1 cellular context compared by ENCODE assay signal in the genomic region with DNA sequence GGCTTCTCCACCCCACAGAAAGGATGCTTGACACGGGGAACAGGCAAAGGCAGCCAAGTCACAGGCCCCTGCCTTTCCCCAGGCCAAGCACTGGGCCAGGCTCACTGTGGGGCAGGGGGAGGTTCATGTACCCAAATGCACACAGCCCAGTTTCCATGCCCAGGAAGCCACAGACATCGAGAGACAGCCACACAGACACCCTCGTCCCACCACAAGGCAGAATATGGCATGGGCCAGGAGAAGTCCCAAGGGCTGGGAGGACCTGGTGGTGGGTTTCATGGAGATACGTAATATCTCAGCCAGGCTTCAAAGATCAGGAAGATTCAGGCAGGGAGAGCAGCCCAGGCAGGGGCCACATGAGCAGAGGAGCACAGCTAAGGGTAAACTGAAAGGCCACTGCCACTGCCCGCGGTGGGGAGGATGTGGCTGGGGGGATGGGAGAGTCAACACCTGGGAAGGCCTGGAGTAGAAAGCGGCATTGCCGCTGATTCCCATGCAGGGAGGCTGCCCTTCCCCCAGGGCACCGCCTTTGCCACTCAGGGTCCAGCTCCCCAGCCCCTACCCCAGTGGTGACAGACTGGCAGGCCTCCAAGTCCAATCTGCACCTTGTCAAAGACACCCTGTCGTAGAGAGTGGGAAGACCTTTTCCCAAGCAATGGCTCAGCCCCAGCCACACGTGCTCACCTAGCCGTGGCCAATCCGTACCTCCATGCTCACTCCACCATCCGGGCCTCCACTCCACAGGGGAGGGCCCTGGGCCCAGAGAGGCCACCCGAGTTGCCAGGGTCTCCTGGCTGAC.
TF ChIP-seq lines count a peak whose summit lies in the region.

No MANE protein-coding gene starts in this region.

TF ChIP-seq in HepG2, 621 proteins besides CTCF, POLR2A, EP300 and RAD21 (continues in another document):
- TF ChIP-seq ZNF549 (CRISPR knock-in tag; IDR thresholded peaks at IDR 0.05) (no peak), HNF4A (CRISPR knock-in tag; IDR thresholded peaks at IDR 0.05) (peak; percentile 43; the same call in 1 of the 2 replicates), RAD51 (IDR thresholded peaks at IDR 0.05; ENCODE audit: borderline replicate concordance) (no peak), ZFP82 (CRISPR knock-in tag; IDR thresholded peaks at IDR 0.05; ENCODE audit: borderline replicate concordance) (no peak), ZFP1 (CRISPR knock-in tag; IDR thresholded peaks at IDR 0.05) (no peak), BHLHE40 (IDR thresholded peaks at IDR 0.05; ENCODE audit: low read length) (no peak), CBX5 (CRISPR knock-in tag; IDR thresholded peaks at IDR 0.05; ENCODE audit: borderline replicate concordance) (0 out of 2 replicates have a peak, but pooled peaks have one; percentile 65), ZNF225 (CRISPR knock-in tag; IDR thresholded peaks at IDR 0.05) (0 out of 2 replicates have a peak, but pooled peaks have one; percentile 15), HNF4G (IDR thresholded peaks at IDR 0.05; ENCODE audit: borderline replicate concordance, low read depth, low read length) (no peak), HNF4G (CRISPR knock-in tag; IDR thresholded peaks at IDR 0.05; ENCODE audit: borderline replicate concordance, low read depth) (0 out of 2 replicates have a peak, but pooled peaks have one; percentile 10), ZNF768 (CRISPR knock-in tag; IDR thresholded peaks at IDR 0.05) (peak; percentile 11; the same call in 1 of the 2 replicates), ZFP36 (IDR thresholded peaks at IDR 0.05; ENCODE audit: borderline replicate concordance, low read depth, low read length, partially characterized antibody) (no peak), ZMYM2 (CRISPR knock-in tag; IDR thresholded peaks at IDR 0.05) (0 out of 2 replicates have a peak, but pooled peaks have one; percentile 64), ZIK1 (CRISPR knock-in tag; IDR thresholded peaks at IDR 0.05; ENCODE audit: borderline replicate concordance, low read depth) (peak; percentile 62; the same call in 1 of the 2 replicates), SNRNP70 (IDR thresholded peaks at IDR 0.05; ENCODE audit: low read depth, low read length) (no peak), ZNF572 (CRISPR knock-in tag; IDR thresholded peaks at IDR 0.05) (peak; percentile 88), TARDBP (CRISPR knock-in tag; IDR thresholded peaks at IDR 0.05) (peak; percentile 63; the same call in 1 of the 2 replicates), KLF11 (CRISPR knock-in tag; IDR thresholded peaks at IDR 0.05) (no peak), GATAD2A (CRISPR knock-in tag; IDR thresholded peaks at IDR 0.05) (0 out of 2 replicates have a peak, but pooled peaks have one; percentile 53), YY1 (IDR thresholded peaks at IDR 0.05; ENCODE audit: insufficient read depth, insufficient replicate concordance, low read depth, low read length) (peak; percentile 27), PTBP1 (IDR thresholded peaks at IDR 0.05; ENCODE audit: low read depth, low read length, poor library complexity, severe bottlenecking) (no peak), ESRRA (CRISPR knock-in tag; IDR thresholded peaks at IDR 0.05; ENCODE audit: low read depth) (peak; percentile 64; the same call in 1 of the 2 replicates), NFE2L2 (IDR thresholded peaks at IDR 0.05; ENCODE audit: low read length) (no peak), ZNF431 (CRISPR knock-in tag; IDR thresholded peaks at IDR 0.05; ENCODE audit: borderline replicate concordance, low read depth) (peak; percentile 83; the same call in 1 of the 2 replicates), ZFAT (CRISPR knock-in tag; conservative IDR thresholded peaks at IDR 0.05) (no peak), KMT2A (CRISPR knock-in tag; IDR thresholded peaks at IDR 0.05) (no peak), PHF5A (CRISPR knock-in tag; IDR thresholded peaks at IDR 0.05; ENCODE audit: low read depth, unreplicated experiment) (no peak), SATB2 (CRISPR knock-in tag; IDR thresholded peaks at IDR 0.05) (no peak), ZNF883 (CRISPR knock-in tag; IDR thresholded peaks at IDR 0.05; ENCODE audit: not compliant biosample characterization) (peak; percentile 43), ZSCAN22 (CRISPR knock-in tag; IDR thresholded peaks at IDR 0.05) (no peak), AKAP8 (CRISPR knock-in tag; IDR thresholded peaks at IDR 0.05) (peak; percentile 77), ZNF737 (CRISPR knock-in tag; IDR thresholded peaks at IDR 0.05; ENCODE audit: borderline replicate concordance) (no peak), SIN3A (IDR thresholded peaks at IDR 0.05; ENCODE audit: borderline replicate concordance, low read depth, low read length) (peak; percentile 46; the same call in 1 of the 2 replicates), XRCC5 (optimal IDR thresholded peaks at IDR 0.05; ENCODE audit: low read length) (peak; percentile 15), HDAC6 (IDR thresholded peaks at IDR 0.05; ENCODE audit: low read depth, low read length) (no peak), ZNF33A (CRISPR knock-in tag; IDR thresholded peaks at IDR 0.05; ENCODE audit: borderline replicate concordance) (no peak), ZNF260 (CRISPR knock-in tag; IDR thresholded peaks at IDR 0.05; ENCODE audit: borderline replicate concordance, low read depth) (no peak), SOX5 (CRISPR knock-in tag; IDR thresholded peaks at IDR 0.05; ENCODE audit: borderline replicate concordance) (peak; percentile 34; the same call in 1 of the 2 replicates), FOSL2 (CRISPR knock-in tag; IDR thresholded peaks at IDR 0.05) (peak; percentile 31; the same call in 1 of the 2 replicates), TEAD3 (CRISPR knock-in tag; optimal IDR thresholded peaks at IDR 0.05; ENCODE audit: borderline replicate concordance) (peak; percentile 50), ERF (CRISPR knock-in tag; IDR thresholded peaks at IDR 0.05) (peak; percentile 76; the same call in 1 of the 2 replicates), ZNF496 (CRISPR knock-in tag; IDR thresholded peaks at IDR 0.05; ENCODE audit: insufficient replicate concordance) (no peak), MLLT10 (CRISPR knock-in tag; IDR thresholded peaks at IDR 0.05) (no peak), ZNF354B (CRISPR knock-in tag; IDR thresholded peaks at IDR 0.05) (no peak), ZBTB3 (CRISPR knock-in tag; IDR thresholded peaks at IDR 0.05; ENCODE audit: borderline replicate concordance, low read depth) (no peak), HMGA1 (CRISPR knock-in tag; conservative IDR thresholded peaks at IDR 0.05) (no peak), ZNF232 (CRISPR knock-in tag; IDR thresholded peaks at IDR 0.05; ENCODE audit: borderline replicate concordance) (peak; percentile 14; the same call in 1 of the 2 replicates), ZNF619 (CRISPR knock-in tag; IDR thresholded peaks at IDR 0.05) (0 out of 2 replicates have a peak, but pooled peaks have one; percentile 35), THAP11 (CRISPR knock-in tag; IDR thresholded peaks at IDR 0.05) (peak; percentile 50; the same call in 1 of the 2 replicates), HNRNPL (IDR thresholded peaks at IDR 0.05; ENCODE audit: low read depth, low read length) (peak; percentile 95), NFIB (CRISPR knock-in tag; IDR thresholded peaks at IDR 0.05; ENCODE audit: borderline replicate concordance) (no peak), FOXM1 (CRISPR knock-in tag; IDR thresholded peaks at IDR 0.05) (no peak), SP4 (CRISPR knock-in tag; IDR thresholded peaks at IDR 0.05) (no peak)
- TF ChIP-seq, protein P1, sequence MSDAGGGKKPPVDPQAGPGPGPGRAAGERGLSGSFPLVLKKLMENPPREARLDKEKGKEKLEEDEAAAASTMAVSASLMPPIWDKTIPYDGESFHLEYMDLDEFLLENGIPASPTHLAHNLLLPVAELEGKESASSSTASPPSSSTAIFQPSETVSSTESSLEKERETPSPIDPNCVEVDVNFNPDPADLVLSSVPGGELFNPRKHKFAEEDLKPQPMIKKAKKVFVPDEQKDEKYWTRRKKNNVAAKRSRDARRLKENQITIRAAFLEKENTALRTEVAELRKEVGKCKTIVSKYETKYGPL (CRISPR knock-in tag; IDR thresholded peaks at IDR 0.05): no peak
- TF ChIP-seq, protein P2, sequence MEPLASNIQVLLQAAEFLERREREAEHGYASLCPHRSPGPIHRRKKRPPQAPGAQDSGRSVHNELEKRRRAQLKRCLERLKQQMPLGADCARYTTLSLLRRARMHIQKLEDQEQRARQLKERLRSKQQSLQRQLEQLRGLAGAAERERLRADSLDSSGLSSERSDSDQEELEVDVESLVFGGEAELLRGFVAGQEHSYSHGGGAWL (CRISPR knock-in tag; IDR thresholded peaks at IDR 0.05): no peak
- TF ChIP-seq, protein P3, sequence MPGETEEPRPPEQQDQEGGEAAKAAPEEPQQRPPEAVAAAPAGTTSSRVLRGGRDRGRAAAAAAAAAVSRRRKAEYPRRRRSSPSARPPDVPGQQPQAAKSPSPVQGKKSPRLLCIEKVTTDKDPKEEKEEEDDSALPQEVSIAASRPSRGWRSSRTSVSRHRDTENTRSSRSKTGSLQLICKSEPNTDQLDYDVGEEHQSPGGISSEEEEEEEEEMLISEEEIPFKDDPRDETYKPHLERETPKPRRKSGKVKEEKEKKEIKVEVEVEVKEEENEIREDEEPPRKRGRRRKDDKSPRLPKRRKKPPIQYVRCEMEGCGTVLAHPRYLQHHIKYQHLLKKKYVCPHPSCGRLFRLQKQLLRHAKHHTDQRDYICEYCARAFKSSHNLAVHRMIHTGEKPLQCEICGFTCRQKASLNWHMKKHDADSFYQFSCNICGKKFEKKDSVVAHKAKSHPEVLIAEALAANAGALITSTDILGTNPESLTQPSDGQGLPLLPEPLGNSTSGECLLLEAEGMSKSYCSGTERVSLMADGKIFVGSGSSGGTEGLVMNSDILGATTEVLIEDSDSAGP (CRISPR knock-in tag; IDR thresholded peaks at IDR 0.05; ENCODE audit: borderline replicate concordance): peak; percentile 65; the same call in 1 of the 2 replicates
- TF ChIP-seq, protein P4, sequence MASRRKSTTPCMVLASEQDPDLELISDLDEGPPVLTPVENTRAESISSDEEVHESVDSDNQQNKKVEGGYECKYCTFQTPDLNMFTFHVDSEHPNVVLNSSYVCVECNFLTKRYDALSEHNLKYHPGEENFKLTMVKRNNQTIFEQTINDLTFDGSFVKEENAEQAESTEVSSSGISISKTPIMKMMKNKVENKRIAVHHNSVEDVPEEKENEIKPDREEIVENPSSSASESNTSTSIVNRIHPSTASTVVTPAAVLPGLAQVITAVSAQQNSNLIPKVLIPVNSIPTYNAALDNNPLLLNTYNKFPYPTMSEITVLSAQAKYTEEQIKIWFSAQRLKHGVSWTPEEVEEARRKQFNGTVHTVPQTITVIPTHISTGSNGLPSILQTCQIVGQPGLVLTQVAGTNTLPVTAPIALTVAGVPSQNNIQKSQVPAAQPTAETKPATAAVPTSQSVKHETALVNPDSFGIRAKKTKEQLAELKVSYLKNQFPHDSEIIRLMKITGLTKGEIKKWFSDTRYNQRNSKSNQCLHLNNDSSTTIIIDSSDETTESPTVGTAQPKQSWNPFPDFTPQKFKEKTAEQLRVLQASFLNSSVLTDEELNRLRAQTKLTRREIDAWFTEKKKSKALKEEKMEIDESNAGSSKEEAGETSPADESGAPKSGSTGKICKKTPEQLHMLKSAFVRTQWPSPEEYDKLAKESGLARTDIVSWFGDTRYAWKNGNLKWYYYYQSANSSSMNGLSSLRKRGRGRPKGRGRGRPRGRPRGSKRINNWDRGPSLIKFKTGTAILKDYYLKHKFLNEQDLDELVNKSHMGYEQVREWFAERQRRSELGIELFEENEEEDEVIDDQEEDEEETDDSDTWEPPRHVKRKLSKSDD (CRISPR knock-in tag; IDR thresholded peaks at IDR 0.05; ENCODE audit: low read depth): peak; percentile 59; the same call in 1 of the 2 replicates
- TF ChIP-seq, protein P5, sequence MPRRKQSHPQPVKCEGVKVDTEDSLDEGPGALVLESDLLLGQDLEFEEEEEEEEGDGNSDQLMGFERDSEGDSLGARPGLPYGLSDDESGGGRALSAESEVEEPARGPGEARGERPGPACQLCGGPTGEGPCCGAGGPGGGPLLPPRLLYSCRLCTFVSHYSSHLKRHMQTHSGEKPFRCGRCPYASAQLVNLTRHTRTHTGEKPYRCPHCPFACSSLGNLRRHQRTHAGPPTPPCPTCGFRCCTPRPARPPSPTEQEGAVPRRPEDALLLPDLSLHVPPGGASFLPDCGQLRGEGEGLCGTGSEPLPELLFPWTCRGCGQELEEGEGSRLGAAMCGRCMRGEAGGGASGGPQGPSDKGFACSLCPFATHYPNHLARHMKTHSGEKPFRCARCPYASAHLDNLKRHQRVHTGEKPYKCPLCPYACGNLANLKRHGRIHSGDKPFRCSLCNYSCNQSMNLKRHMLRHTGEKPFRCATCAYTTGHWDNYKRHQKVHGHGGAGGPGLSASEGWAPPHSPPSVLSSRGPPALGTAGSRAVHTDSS (CRISPR knock-in tag; conservative IDR thresholded peaks at IDR 0.05): no peak
- TF ChIP-seq, protein P6, sequence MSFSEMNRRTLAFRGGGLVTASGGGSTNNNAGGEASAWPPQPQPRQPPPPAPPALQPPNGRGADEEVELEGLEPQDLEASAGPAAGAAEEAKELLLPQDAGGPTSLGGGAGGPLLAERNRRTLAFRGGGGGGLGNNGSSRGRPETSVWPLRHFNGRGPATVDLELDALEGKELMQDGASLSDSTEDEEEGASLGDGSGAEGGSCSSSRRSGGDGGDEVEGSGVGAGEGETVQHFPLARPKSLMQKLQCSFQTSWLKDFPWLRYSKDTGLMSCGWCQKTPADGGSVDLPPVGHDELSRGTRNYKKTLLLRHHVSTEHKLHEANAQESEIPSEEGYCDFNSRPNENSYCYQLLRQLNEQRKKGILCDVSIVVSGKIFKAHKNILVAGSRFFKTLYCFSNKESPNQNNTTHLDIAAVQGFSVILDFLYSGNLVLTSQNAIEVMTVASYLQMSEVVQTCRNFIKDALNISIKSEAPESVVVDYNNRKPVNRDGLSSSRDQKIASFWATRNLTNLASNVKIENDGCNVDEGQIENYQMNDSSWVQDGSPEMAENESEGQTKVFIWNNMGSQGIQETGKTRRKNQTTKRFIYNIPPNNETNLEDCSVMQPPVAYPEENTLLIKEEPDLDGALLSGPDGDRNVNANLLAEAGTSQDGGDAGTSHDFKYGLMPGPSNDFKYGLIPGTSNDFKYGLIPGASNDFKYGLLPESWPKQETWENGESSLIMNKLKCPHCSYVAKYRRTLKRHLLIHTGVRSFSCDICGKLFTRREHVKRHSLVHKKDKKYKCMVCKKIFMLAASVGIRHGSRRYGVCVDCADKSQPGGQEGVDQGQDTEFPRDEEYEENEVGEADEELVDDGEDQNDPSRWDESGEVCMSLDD (CRISPR knock-in tag; IDR thresholded peaks at IDR 0.05; ENCODE audit: borderline replicate concordance): no peak
- TF ChIP-seq, protein P7, sequence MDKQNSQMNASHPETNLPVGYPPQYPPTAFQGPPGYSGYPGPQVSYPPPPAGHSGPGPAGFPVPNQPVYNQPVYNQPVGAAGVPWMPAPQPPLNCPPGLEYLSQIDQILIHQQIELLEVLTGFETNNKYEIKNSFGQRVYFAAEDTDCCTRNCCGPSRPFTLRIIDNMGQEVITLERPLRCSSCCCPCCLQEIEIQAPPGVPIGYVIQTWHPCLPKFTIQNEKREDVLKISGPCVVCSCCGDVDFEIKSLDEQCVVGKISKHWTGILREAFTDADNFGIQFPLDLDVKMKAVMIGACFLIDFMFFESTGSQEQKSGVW (CRISPR knock-in tag; IDR thresholded peaks at IDR 0.05; ENCODE audit: borderline replicate concordance): no peak
- TF ChIP-seq, protein P8, sequence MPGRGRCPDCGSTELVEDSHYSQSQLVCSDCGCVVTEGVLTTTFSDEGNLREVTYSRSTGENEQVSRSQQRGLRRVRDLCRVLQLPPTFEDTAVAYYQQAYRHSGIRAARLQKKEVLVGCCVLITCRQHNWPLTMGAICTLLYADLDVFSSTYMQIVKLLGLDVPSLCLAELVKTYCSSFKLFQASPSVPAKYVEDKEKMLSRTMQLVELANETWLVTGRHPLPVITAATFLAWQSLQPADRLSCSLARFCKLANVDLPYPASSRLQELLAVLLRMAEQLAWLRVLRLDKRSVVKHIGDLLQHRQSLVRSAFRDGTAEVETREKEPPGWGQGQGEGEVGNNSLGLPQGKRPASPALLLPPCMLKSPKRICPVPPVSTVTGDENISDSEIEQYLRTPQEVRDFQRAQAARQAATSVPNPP (CRISPR knock-in tag; IDR thresholded peaks at IDR 0.05): no peak
